ENCODE assay signal across 12 cellular contexts in genomic region chr9:108569624-108570023, GRCh38.
DNase-seq lines count a peak whose midpoint lies in the region; ATAC-seq and TF ChIP-seq lines count a peak whose summit lies in the region.
"Had no signal": no experiment of that assay in that cellular context is flagged by ENCODE, and none has a peak within 500 bp of the region (broad histone marks: within the 10 kb centered on the region; RNA-seq: fewer than 3 reads in every experiment).

No MANE protein-coding gene starts in this region.

- H3K4me3 ChIP-seq in astrocyte of the cerebellum (ENCODE audit: low read depth, low read length), result no peak overlapping the region
- no peak overlapping the region for H3K4me3 ChIP-seq in foreskin fibroblast (ENCODE audit: low read depth in 1 of 2, low read length in 2 of 2)

- peaks cover 8% of the 10 kb centered on the region for H3K27me3 Mint-ChIP-seq in stimulated activated naive CD8-positive, alpha-beta T cell treated with anti-CD3 and anti-CD28 coated beads, Interleukin-15, amount 100 ng/mL, for 72 hours

- no peaks in the 10 kb centered on the region for H3K9me3 Mint-ChIP-seq in stimulated activated naive CD8-positive, alpha-beta T cell treated with anti-CD3 and anti-CD28 coated beads, Interleukin-15, amount 100 ng/mL, for 72 hours

- ATAC-seq in stimulated activated naive CD8-positive, alpha-beta T cell treated with anti-CD3 and anti-CD28 coated beads, Interleukin-15, amount 100 ng/mL, for 72 hours, result no peak

- DNase-seq in NCI-H146 (lab: John Stamatoyannopoulos, UW) (peak; percentile 24), NCI-H146 treated with DMSO at 0.1 percent for 48 hours (lab: John Stamatoyannopoulos, UW; ENCODE audit: unreplicated experiment) (no peak), astrocyte of the cerebellum (ENCODE audit: low read depth) (peak; percentile 8), foreskin fibroblast (peak; percentile 80 to 92), SIG-M5 treated with dmso at 0.1 percent for 504 hours (lab: John Stamatoyannopoulos, UW; ENCODE audit: unreplicated experiment) (no peak), retina (no peak)
- no peak for DNase-seq in stimulated activated CD4-positive, alpha-beta T cell treated with anti-CD3 and anti-CD28 coated beads, Interleukin-15, amount 100 ng/mL, for 24 hours
- no peak for DNase-seq in stimulated activated naive CD8-positive, alpha-beta T cell treated with anti-CD3 and anti-CD28 coated beads, Interleukin-15, amount 100 ng/mL, for 72 hours
- DNase-seq: 8988T, DMS79, NCI-H446 had no signal

- in situ Hi-C loops in astrocyte of the cerebellum (cut with HindIII; ENCODE audit: low sequenced_read_pairs), result no loop called here

- no peak for TF ChIP-seq CTCF in astrocyte of the cerebellum (IDR thresholded peaks at IDR 0.05; ENCODE audit: low read depth, low read length, missing control alignments)
- TF ChIP-seq CTCF in foreskin fibroblast (IDR thresholded peaks at IDR 0.05; ENCODE audit: low read depth, low read length), result no peak

- H3K4me1 Mint-ChIP-seq in stimulated activated naive CD8-positive, alpha-beta T cell treated with anti-CD3 and anti-CD28 coated beads, Interleukin-15, amount 100 ng/mL, for 72 hours, result no peaks in the 10 kb centered on the region

- H3K4me3 Mint-ChIP-seq in stimulated activated naive CD8-positive, alpha-beta T cell treated with anti-CD3 and anti-CD28 coated beads, Interleukin-15, amount 100 ng/mL, for 72 hours, result no peak overlapping the region
- H3K4me3 Mint-ChIP-seq: activated naive CD8-positive, alpha-beta T cell had no signal

- no peak overlapping the region for H3K27ac Mint-ChIP-seq in stimulated activated naive CD8-positive, alpha-beta T cell treated with anti-CD3 and anti-CD28 coated beads, Interleukin-15, amount 100 ng/mL, for 72 hours
- H3K27ac Mint-ChIP-seq: activated naive CD8-positive, alpha-beta T cell had no signal

Comparison
In these comparisons a context has a peak if more than half of its experiments do, and no peak if none do; other contexts are left out.
1. DNase-seq: peak in NCI-H146 (single experiment), astrocyte of the cerebellum (single experiment) and foreskin fibroblast (2 of 2); none in NCI-H146 treated with DMSO at 0.1 percent for 48 hours (single experiment), stimulated activated CD4-positive, alpha-beta T cell treated with anti-CD3 and anti-CD28 coated beads, Interleukin-15, amount 100 ng/mL, for 24 hours (single experiment), SIG-M5 treated with dmso at 0.1 percent for 504 hours (single experiment), stimulated activated naive CD8-positive, alpha-beta T cell treated with anti-CD3 and anti-CD28 coated beads, Interleukin-15, amount 100 ng/mL, for 72 hours (0 of 2) and retina (single experiment).